Comparison of ENCODE assay signal across 28 cellular contexts in the genomic region with DNA sequence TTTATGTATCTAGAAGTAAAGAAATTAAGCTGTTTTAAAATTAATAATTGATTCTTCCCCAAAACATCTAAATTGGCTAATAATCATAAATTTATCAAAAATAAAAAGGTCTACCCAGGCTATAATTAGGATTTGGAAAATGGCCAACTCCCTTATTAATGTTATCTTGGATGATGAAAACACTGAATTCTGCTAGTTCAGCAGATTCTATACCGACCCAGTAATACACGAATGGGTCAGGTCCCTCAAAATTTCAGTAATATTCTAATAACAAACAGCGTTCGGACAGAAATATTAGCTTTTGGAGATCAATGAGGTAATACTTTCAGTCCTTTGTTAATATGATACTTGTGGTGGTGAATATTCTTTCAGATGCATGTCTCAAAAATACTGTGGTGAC.
"Had no signal": no experiment of that assay in that cellular context is flagged by ENCODE, and none has a peak within 500 bp of the region (broad histone marks: within the 10 kb centered on the region; RNA-seq: fewer than 3 reads in every experiment).

No MANE protein-coding gene starts in this region.

- ATAC-seq: activated CD4-positive, CD25-positive, alpha-beta regulatory T cell treated with anti-CD3 and anti-CD28 coated beads, Interleukin-2, amount 50 U/mL, for 24 hours; activated CD8-positive, alpha-beta T cell treated with anti-CD3 and anti-CD28 coated beads for 36 hours; activated naive CD8-positive, alpha-beta T cell treated with anti-CD3 and anti-CD28 coated beads, Interleukin-2, amount 50 U/mL, for 24 hours; activated T-cell treated with anti-CD3 and anti-CD28 coated beads, Interleukin-2, amount 50 U/mL, for 4 hours; body of pancreas; gastroesophageal sphincter; heart right ventricle; T-helper 17 cell had no signal

- H3K4me3 ChIP-seq: adrenal gland, body of pancreas, colonic mucosa, esophagus squamous epithelium, gastroesophageal sphincter, heart right ventricle had no signal

- H3K27ac ChIP-seq: adrenal gland, body of pancreas, colonic mucosa, epithelial cell of prostate, esophagus squamous epithelium, gastroesophageal sphincter, heart right ventricle, WERI-Rb-1 had no signal

- H3K36me3 ChIP-seq: adrenal gland, colonic mucosa, esophagus squamous epithelium, gastroesophageal sphincter, heart right ventricle, WERI-Rb-1 had no signal

- H3K9me3 ChIP-seq: adrenal gland, body of pancreas, colonic mucosa, esophagus squamous epithelium, gastroesophageal sphincter, heart right ventricle had no signal

- DNase-seq: activated B cell treated with CpG ODN at 0.5 μM for 24 hours; activated CD4-positive, alpha-beta T cell treated with anti-CD3 and anti-CD28 coated beads for 48 hours; activated CD4-positive, alpha-beta T cell treated with anti-CD3 and anti-CD28 coated beads, Interleukin-2, amount 50 U/mL, for 1 hour; activated CD4-positive, alpha-beta T cell treated with anti-CD3 and anti-CD28 coated beads, Interleukin-2, amount 50 U/mL, for 48 hours; activated CD8-positive, alpha-beta memory T cell treated with anti-CD3 and anti-CD28 coated beads for 24 hours; activated CD8-positive, alpha-beta T cell treated with anti-CD3 and anti-CD28 coated beads for 36 hours; activated effector memory CD4-positive, alpha-beta T cell treated with anti-CD3 and anti-CD28 coated beads, Interleukin-2, amount 50 U/mL, for 16 hours; activated naive CD4-positive, alpha-beta T cell treated with anti-CD3 and anti-CD28 coated beads for 36 hours; activated naive CD8-positive, alpha-beta T cell treated with anti-CD3 and anti-CD28 coated beads for 36 hours; activated naive CD8-positive, alpha-beta T cell treated with anti-CD3 and anti-CD28 coated beads, Interleukin-2, amount 50 U/mL, for 24 hours; activated T-cell treated with anti-CD3 and anti-CD28 coated beads, Interleukin-2, amount 50 U/mL, for 4 hours; adrenal gland; amygdala; aorta; body of pancreas; caudate nucleus; colonic mucosa; effector CD8-positive, alpha-beta T cell; esophagus squamous epithelium; foreskin melanocyte; heart right ventricle; T-helper 17 cell; T1000; WERI-Rb-1 had no signal

- H3K27me3 ChIP-seq: adrenal gland, body of pancreas, colonic mucosa, esophagus squamous epithelium, gastroesophageal sphincter, heart right ventricle had no signal

- H3K4me1 ChIP-seq: adrenal gland, body of pancreas, colonic mucosa, gastroesophageal sphincter had no signal

- FAIRE-seq: endometrium had no signal
